ENCODE assay signal across 20 cellular contexts in genomic region chr2:27042985-27043634, GRCh38. TPM values are rescaled to one million over a fixed set of nuclear protein-coding genes. Genes with fewer than 3 reads are reported as not detected.
DNase-seq lines count a peak whose midpoint lies in the region; ATAC-seq and TF ChIP-seq lines count a peak whose summit lies in the region.
"Had no signal": no experiment of that assay in that cellular context is flagged by ENCODE, and none has a peak within 500 bp of the region (broad histone marks: within the 10 kb centered on the region; RNA-seq: fewer than 3 reads in every experiment).

No MANE protein-coding gene starts in this region.

- no peak overlapping the region for H3K4me3 Mint-ChIP-seq in activated naive CD8-positive, alpha-beta T cell treated with anti-CD3 and anti-CD28 coated beads, Interleukin-2, amount 50 U/mL, for 24 hours
- H3K4me3 Mint-ChIP-seq in activated naive CD8-positive, alpha-beta T cell treated with anti-CD3 and anti-CD28 coated beads for 36 hours: no peak overlapping the region
- no peak overlapping the region for H3K4me3 Mint-ChIP-seq in activated T-cell treated with anti-CD3 and anti-CD28 coated beads, Interleukin-2, amount 50 U/mL, for 4 hours
- H3K4me3 Mint-ChIP-seq: activated naive CD8-positive, alpha-beta T cell; naive thymus-derived CD4-positive, alpha-beta T cell had no signal

- H3K9me2 ChIP-seq in PC-3 (replicated peaks; ENCODE audit: low read length): no peaks in the 10 kb centered on the region

- H3K79me2 ChIP-seq in PC-3 (ENCODE audit: low read length): no peaks in the 10 kb centered on the region

- DNase-seq in activated naive CD8-positive, alpha-beta T cell treated with anti-CD3 and anti-CD28 coated beads, Interleukin-2, amount 50 U/mL, for 24 hours: no peak
- DNase-seq in activated naive CD8-positive, alpha-beta T cell treated with anti-CD3 and anti-CD28 coated beads for 36 hours: no peak
- DNase-seq in PC-3 (no peak), fibroblast of the aortic adventitia (ENCODE audit: low read depth) (peak; percentile 24), transverse colon (peak; percentile 42), activated gamma-delta T cell (lab: John Stamatoyannopoulos, UW) (no peak)
- DNase-seq in activated T-cell treated with anti-CD3 and anti-CD28 coated beads, Interleukin-2, amount 50 U/mL, for 4 hours: no peak
- DNase-seq: activated CD4-positive, alpha-beta T cell treated with anti-CD3 and anti-CD28 coated beads for 48 hours; effector CD8-positive, alpha-beta T cell; mesendoderm; naive thymus-derived CD4-positive, alpha-beta T cell; NCI-H1105; SHP77; stimulated activated CD4-positive, alpha-beta T cell treated with anti-CD3 and anti-CD28 coated beads, Interleukin-12 subunit alpha, Interleukin-12 subunit beta, amount 100 ng/mL, for 4 hours; T-helper 1 cell; trophoblast cell had no signal

- WGBS in transverse colon (ENCODE audit: low coverage in 1 of 2), 2 donors: 50 to 59% methylated on average over 1 to 7 of the region's 7 CpGs

- no TSS peak for BruUV-seq in PC-3 (replicated peaks; lab: Mats Ljungman, UMichigan)

- H2AFZ ChIP-seq in PC-3 (ENCODE audit: low read length): no peak overlapping the region

- peaks cover 30% of the 10 kb centered on the region for H3K36me3 ChIP-seq in PC-3 (ENCODE audit: low read depth, low read length)
- H3K36me3 ChIP-seq in transverse colon: peaks cover 0 to 34% (median 15%) of the 10 kb centered on the region in 4 donors

- no peak overlapping the region for H3K4me3 ChIP-seq in PC-3 (ENCODE audit: low read length)
- H3K4me3 ChIP-seq in fibroblast of the aortic adventitia (ENCODE audit: low read depth, low read length): no peak overlapping the region
- no peak overlapping the region for H3K4me3 ChIP-seq in transverse colon
- H3K4me3 ChIP-seq: HAP-1 had no signal

- H3F3A ChIP-seq in PC-3 (ENCODE audit: low read length, unreplicated experiment): no peaks in the 10 kb centered on the region

- TF ChIP-seq CTCF in PC-3 (conservative IDR thresholded peaks at IDR 0.05; ENCODE audit: low read depth, low read length) (no peak), fibroblast of the aortic adventitia (IDR thresholded peaks at IDR 0.05; ENCODE audit: insufficient read depth, low read length) (no peak), transverse colon (IDR thresholded peaks at IDR 0.05) (no peak)

- no peak for ATAC-seq in activated naive CD8-positive, alpha-beta T cell treated with anti-CD3 and anti-CD28 coated beads, Interleukin-2, amount 50 U/mL, for 24 hours
- ATAC-seq in PC-3 (peak; percentile 73), HG03521 (IDR thresholded peaks at IDR 0.05; ENCODE audit: unreplicated experiment) (no peak)
- no peak for ATAC-seq in activated T-cell treated with anti-CD3 and anti-CD28 coated beads, Interleukin-2, amount 50 U/mL, for 4 hours
- ATAC-seq: naive thymus-derived CD4-positive, alpha-beta T cell had no signal

- H3K9me3 Mint-ChIP-seq in activated naive CD8-positive, alpha-beta T cell treated with anti-CD3 and anti-CD28 coated beads, Interleukin-2, amount 50 U/mL, for 24 hours: no peaks in the 10 kb centered on the region
- H3K9me3 Mint-ChIP-seq in activated naive CD8-positive, alpha-beta T cell treated with anti-CD3 and anti-CD28 coated beads for 36 hours: no peaks in the 10 kb centered on the region
- no peaks in the 10 kb centered on the region for H3K9me3 Mint-ChIP-seq in activated T-cell treated with anti-CD3 and anti-CD28 coated beads, Interleukin-2, amount 50 U/mL, for 4 hours
- H3K9me3 Mint-ChIP-seq: naive thymus-derived CD4-positive, alpha-beta T cell had no signal

- no peaks in the 10 kb centered on the region for H4K20me1 ChIP-seq in PC-3 (ENCODE audit: low read length)

- TF ChIP-seq POLR2A in transverse colon (IDR thresholded peaks at IDR 0.05): no peak

- TF ChIP-seq EP300 in transverse colon (IDR thresholded peaks at IDR 0.05; ENCODE audit: low read depth): no peak

- in situ Hi-C loops in transverse colon (cut with MboI; ENCODE audit: low pct_ligation_motif_present in 1 of 4, low pct_unique_long_range_greater_than_20kb in 1 of 4, low sequenced_read_pairs in 3 of 4): no loop called here

- POLR2A ChIA-PET in PC-3 (lab: Charles Lee; ENCODE audit: unreplicated experiment): interaction anchor here (0.6 kb wide), 1 partner anchor 13 kb away, joined by 5 read pairs; no protein-coding TSS in a partner anchor

- H3K27me3 ChIP-seq in PC-3 (ENCODE audit: low read length) (no peaks in the 10 kb centered on the region), transverse colon (no peaks in the 10 kb centered on the region)

- H3K36me3 Mint-ChIP-seq in activated naive CD8-positive, alpha-beta T cell treated with anti-CD3 and anti-CD28 coated beads, Interleukin-2, amount 50 U/mL, for 24 hours (ENCODE audit: low read depth): peaks cover 20% of the 10 kb centered on the region
- peaks cover 14% of the 10 kb centered on the region for H3K36me3 Mint-ChIP-seq in activated naive CD8-positive, alpha-beta T cell treated with anti-CD3 and anti-CD28 coated beads for 36 hours
- peaks cover 23% of the 10 kb centered on the region for H3K36me3 Mint-ChIP-seq in activated T-cell treated with anti-CD3 and anti-CD28 coated beads, Interleukin-2, amount 50 U/mL, for 4 hours (ENCODE audit: insufficient read depth)
- H3K36me3 Mint-ChIP-seq: activated naive CD8-positive, alpha-beta T cell had no signal

- H3K27ac ChIP-seq in PC-3 (ENCODE audit: low read length): no peak overlapping the region
- H3K27ac ChIP-seq in transverse colon: peak overlapping the region; percentile 13 to 67 (median 44)
- H3K27ac ChIP-seq: C4-2B had no signal

- no peaks in the 10 kb centered on the region for H3K27me3 Mint-ChIP-seq in activated naive CD8-positive, alpha-beta T cell treated with anti-CD3 and anti-CD28 coated beads, Interleukin-2, amount 50 U/mL, for 24 hours
- no peaks in the 10 kb centered on the region for H3K27me3 Mint-ChIP-seq in activated naive CD8-positive, alpha-beta T cell treated with anti-CD3 and anti-CD28 coated beads for 36 hours
- H3K27me3 Mint-ChIP-seq in activated T-cell treated with anti-CD3 and anti-CD28 coated beads, Interleukin-2, amount 50 U/mL, for 4 hours (ENCODE audit: low read depth): no peaks in the 10 kb centered on the region
- H3K27me3 Mint-ChIP-seq: activated naive CD8-positive, alpha-beta T cell; naive thymus-derived CD4-positive, alpha-beta T cell had no signal

- no peak overlapping the region for H3K4me2 ChIP-seq in PC-3 (ENCODE audit: low read length)

- CTCF ChIA-PET in PC-3 (lab: Charles Lee): no interaction called here

- H3K4me1 Mint-ChIP-seq in activated naive CD8-positive, alpha-beta T cell treated with anti-CD3 and anti-CD28 coated beads, Interleukin-2, amount 50 U/mL, for 24 hours: peaks cover 16% of the 10 kb centered on the region
- peaks cover 1% of the 10 kb centered on the region for H3K4me1 Mint-ChIP-seq in activated naive CD8-positive, alpha-beta T cell treated with anti-CD3 and anti-CD28 coated beads for 36 hours
- H3K4me1 Mint-ChIP-seq in activated T-cell treated with anti-CD3 and anti-CD28 coated beads, Interleukin-2, amount 50 U/mL, for 4 hours (ENCODE audit: low read depth): peaks cover 2% of the 10 kb centered on the region

- intact Hi-C loops in PC-3 (cut with micrococcal nuclease) (no loop called here), transverse colon (cut with DNase I; ENCODE audit: low total_unique reads) (no loop called here)

- H3K9me3 ChIP-seq in PC-3 (ENCODE audit: low read length): no peaks in the 10 kb centered on the region
- H3K9me3 ChIP-seq in transverse colon: no peaks in the 10 kb centered on the region

- H3K4me1 ChIP-seq in PC-3 (ENCODE audit: insufficient read depth, low read length) (no peaks in the 10 kb centered on the region), transverse colon (peaks cover 4 to 26% (median 9%) of the 10 kb centered on the region in 4 donors)

- H3K27ac Mint-ChIP-seq in activated naive CD8-positive, alpha-beta T cell treated with anti-CD3 and anti-CD28 coated beads, Interleukin-2, amount 50 U/mL, for 24 hours: peak overlapping the region; percentile 8
- H3K27ac Mint-ChIP-seq in activated naive CD8-positive, alpha-beta T cell treated with anti-CD3 and anti-CD28 coated beads for 36 hours: no peak overlapping the region

- no peak overlapping the region for H3K9ac ChIP-seq in PC-3 (ENCODE audit: low read length)

RNA-seq across cellular contexts. Expression of gene AGBL5, which starts 8.4 kb away (rescaled TPM):
- 10 to 100 TPM; 14.8 to 15.2 TPM for total RNA-seq in activated naive CD8-positive, alpha-beta T cell treated with anti-CD3 and anti-CD28 coated beads for 36 hours
- 14.1 and 19.2 TPM in 2 replicates for total RNA-seq in PC-3 (2014; rRNA removed)
- total RNA-seq in fibroblast of the aortic adventitia (ENCODE audit: low replicate concordance): 17.5 and 25.3 TPM in 2 replicates
- total RNA-seq in transverse colon: 10 to 100 TPM in 3 of 4 donors, 1 to 10 TPM in 1; 9.7 to 39.2 (median 13.9) TPM
- total RNA-seq in activated T-cell treated with anti-CD3 and anti-CD28 coated beads, Interleukin-2, amount 50 U/mL, for 4 hours: 10 to 100 TPM in 1 of 3 donors, 1 to 10 TPM in 2; 6.5 to 11.2 (median 9.2) TPM

RNA-seq across cellular contexts. Expression of gene TMEM214, which starts 10.3 kb away (rescaled TPM):
- total RNA-seq in activated naive CD8-positive, alpha-beta T cell treated with anti-CD3 and anti-CD28 coated beads for 36 hours: 10 to 100 TPM; 50.6 to 54.3 TPM
- 43.0 and 56.1 TPM in 2 replicates for total RNA-seq in PC-3 (2014; rRNA removed)
- total RNA-seq in fibroblast of the aortic adventitia (ENCODE audit: low replicate concordance): 10.3 and 71.6 TPM in 2 replicates
- total RNA-seq in transverse colon: 100 to 1,000 TPM in 2 of 4 donors, 10 to 100 TPM in 2; 51.2 to 179 (median 127) TPM
- 10 to 100 TPM; 59.0 to 71.3 (median 60.4) TPM for total RNA-seq in activated T-cell treated with anti-CD3 and anti-CD28 coated beads, Interleukin-2, amount 50 U/mL, for 4 hours

RNA-seq across cellular contexts. Expression of gene OST4, which starts 28.3 kb away (rescaled TPM):
- total RNA-seq in activated naive CD8-positive, alpha-beta T cell treated with anti-CD3 and anti-CD28 coated beads for 36 hours: 100 to 1,000 TPM; 282 to 290 TPM
- 244 and 258 TPM in 2 replicates for total RNA-seq in PC-3 (2014; rRNA removed)
- 36.5 and 300 TPM in 2 replicates for total RNA-seq in fibroblast of the aortic adventitia (ENCODE audit: low replicate concordance)
- 100 to 1,000 TPM in 3 of 4 donors, 10 to 100 TPM in 1; 92.7 to 320 (median 202) TPM for total RNA-seq in transverse colon
- total RNA-seq in activated T-cell treated with anti-CD3 and anti-CD28 coated beads, Interleukin-2, amount 50 U/mL, for 4 hours: 100 to 1,000 TPM; 225 to 244 (median 229) TPM

RNA-seq across cellular contexts. Expression of gene EMILIN1, which starts 35.3 kb away (rescaled TPM):
- total RNA-seq in activated naive CD8-positive, alpha-beta T cell treated with anti-CD3 and anti-CD28 coated beads for 36 hours: under 1 TPM; 0.62 to 0.76 TPM
- total RNA-seq in PC-3 (2014; rRNA removed) (0.69 and 0.75 TPM in 2 replicates), fibroblast of the aortic adventitia (ENCODE audit: low replicate concordance) (81.3 and 153 TPM in 2 replicates), transverse colon (100 to 1,000 TPM in 1 of 4 donors, 10 to 100 TPM in 3; 41.0 to 152 (median 65.6) TPM)
- 1 to 10 TPM in 2 of 3 donors, under 1 TPM in 1; 0.76 to 1.4 (median 1.3) TPM for total RNA-seq in activated T-cell treated with anti-CD3 and anti-CD28 coated beads, Interleukin-2, amount 50 U/mL, for 4 hours

RNA-seq across cellular contexts. Expression of gene KHK, which starts 43.5 kb away (rescaled TPM):
- 10 to 100 TPM; 12.6 to 12.8 TPM for total RNA-seq in activated naive CD8-positive, alpha-beta T cell treated with anti-CD3 and anti-CD28 coated beads for 36 hours
- 10.6 and 11.0 TPM in 2 replicates for total RNA-seq in PC-3 (2014; rRNA removed)
- total RNA-seq in fibroblast of the aortic adventitia (ENCODE audit: low replicate concordance): 1.7 and 2.3 TPM in 2 replicates
- 10 to 100 TPM in 1 of 4 donors, 1 to 10 TPM in 3; 1.8 to 12.0 (median 6.3) TPM for total RNA-seq in transverse colon
- total RNA-seq in activated T-cell treated with anti-CD3 and anti-CD28 coated beads, Interleukin-2, amount 50 U/mL, for 4 hours: 10 to 100 TPM in 1 of 3 donors, 1 to 10 TPM in 2; 5.2 to 10.7 (median 5.5) TPM

Comparison
In these comparisons a context has a peak if more than half of its experiments do, and no peak if none do; other contexts are left out.
1. DNase-seq: peak in fibroblast of the aortic adventitia (single experiment) and transverse colon (single experiment); none in activated naive CD8-positive, alpha-beta T cell treated with anti-CD3 and anti-CD28 coated beads, Interleukin-2, amount 50 U/mL, for 24 hours (single experiment), activated naive CD8-positive, alpha-beta T cell treated with anti-CD3 and anti-CD28 coated beads for 36 hours (single experiment), PC-3 (single experiment), activated T-cell treated with anti-CD3 and anti-CD28 coated beads, Interleukin-2, amount 50 U/mL, for 4 hours (single experiment) and activated gamma-delta T cell (single experiment).